In genomic region chr11:105697291-105697690, GRCh38 we compare ENCODE assay signal across 2 cellular contexts.
TF ChIP-seq lines count a peak whose summit lies in the region.

No MANE protein-coding gene starts in this region.

TF ChIP-seq in GM23338, 12 proteins besides CTCF, POLR2A, EP300 and RAD21:
- no peak for TF ChIP-seq ZNF462 (CRISPR knock-in tag; IDR thresholded peaks at IDR 0.05)
- TF ChIP-seq ZNF114 (CRISPR knock-in tag; IDR thresholded peaks at IDR 0.05): no peak
- no peak for TF ChIP-seq NANOG (IDR thresholded peaks at IDR 0.05; ENCODE audit: borderline replicate concordance)
- no peak for TF ChIP-seq REST (IDR thresholded peaks at IDR 0.05; ENCODE audit: unreplicated experiment)
- TF ChIP-seq EZH2 (IDR thresholded peaks at IDR 0.05; ENCODE audit: low read depth, unreplicated experiment): no peak
- TF ChIP-seq ZNF331 (CRISPR knock-in tag; IDR thresholded peaks at IDR 0.05; ENCODE audit: low read depth): no peak

TF ChIP-seq in WTC11, 78 proteins besides CTCF, POLR2A, EP300 and RAD21 (continued from another document):
- TF ChIP-seq MLX (CRISPR knock-in tag; IDR thresholded peaks at IDR 0.05) (no peak), FOXK1 (CRISPR knock-in tag; IDR thresholded peaks at IDR 0.05) (no peak), HMGA2 (CRISPR knock-in tag; IDR thresholded peaks at IDR 0.05) (no peak), IRF1 (CRISPR knock-in tag; IDR thresholded peaks at IDR 0.05) (no peak), E2F5 (CRISPR knock-in tag; IDR thresholded peaks at IDR 0.05) (no peak)
TF ChIP-seq in WTC11: peak in this region for 0.
